Comparison of ENCODE assay signal across 8 cellular contexts in the genomic region with DNA sequence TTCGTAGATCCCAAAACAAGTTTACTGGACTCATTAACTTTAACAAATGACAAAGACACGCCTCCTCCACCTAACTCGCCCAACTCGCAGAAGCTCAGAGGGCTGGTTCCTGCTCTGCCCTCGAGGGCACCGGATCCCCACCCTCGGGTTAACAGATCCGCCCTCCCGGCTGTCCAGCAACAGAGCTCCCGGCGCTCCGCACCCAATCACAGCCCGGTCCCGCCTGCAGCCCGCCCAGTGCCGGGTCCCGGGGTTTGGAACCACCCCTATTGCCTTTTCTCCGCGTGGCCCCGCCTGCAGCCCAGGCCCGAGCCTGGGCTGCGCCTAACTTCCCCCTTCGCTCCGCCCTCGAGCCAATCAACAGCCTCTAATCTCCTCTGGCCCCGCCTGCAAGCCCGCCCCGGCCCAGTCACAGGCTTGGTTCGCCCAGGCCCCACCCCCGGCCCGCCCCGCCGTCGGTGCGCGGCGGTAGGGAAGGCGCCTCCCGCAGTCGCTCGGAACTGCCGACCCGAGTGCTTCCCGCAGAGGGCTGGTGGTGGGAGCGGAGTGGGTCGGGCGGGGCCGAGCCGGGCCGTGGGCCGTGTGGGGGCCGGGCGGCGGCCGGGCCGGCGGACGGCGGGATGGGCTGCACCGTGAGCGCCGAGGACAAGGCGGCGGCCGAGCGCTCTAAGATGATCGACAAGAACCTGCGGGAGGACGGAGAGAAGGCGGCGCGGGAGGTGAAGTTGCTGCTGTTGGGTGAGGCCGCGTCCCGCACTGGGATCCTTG. TPM values are rescaled to one million over a fixed set of nuclear protein-coding genes. Genes with fewer than 3 reads are reported as not detected.
DNase-seq lines count a peak whose midpoint lies in the region; ATAC-seq, FAIRE-seq and TF ChIP-seq lines count a peak whose summit lies in the region.

A gene (plus strand): TSS at position 489 of the 768 bp plus-strand sequence. CDS start 132 bp downstream, at position 621.

- H3K9me3 ChIP-seq in pancreas, result no peaks in the 10 kb centered on the region
- H3K9me3 ChIP-seq in tibial artery, result no peaks in the 10 kb centered on the region

- no peaks in the 10 kb centered on the region for H3K36me3 ChIP-seq in pancreas
- peaks cover 0 to 13% (median 0%) of the 10 kb centered on the region in 3 donors for H3K36me3 ChIP-seq in tibial artery

- H3K4me3 Mint-ChIP-seq in activated naive CD8-positive, alpha-beta T cell treated with anti-CD3 and anti-CD28 coated beads, Interleukin-2, amount 50 U/mL, for 24 hours, result peak within 1 kb of the TSS; percentile 98

- WGBS in pancreas, 2 donors, result 1% methylated on average over 51 to 75 of the region's 75 CpGs

- H3K9me3 Mint-ChIP-seq in activated naive CD8-positive, alpha-beta T cell treated with anti-CD3 and anti-CD28 coated beads, Interleukin-2, amount 50 U/mL, for 24 hours, result no peaks in the 10 kb centered on the region

- ATAC-seq in HG02763 (IDR thresholded peaks at IDR 0.05; ENCODE audit: unreplicated experiment), result peak; percentile 93
- ATAC-seq in activated naive CD8-positive, alpha-beta T cell treated with anti-CD3 and anti-CD28 coated beads, Interleukin-2, amount 50 U/mL, for 24 hours, result peak; percentile 95
- ATAC-seq in Right ventricle myocardium inferior, result peak; percentile 95
- ATAC-seq in pancreas, result peak; percentile 87 to 94 (median 90)

- H3K27ac Mint-ChIP-seq in activated naive CD8-positive, alpha-beta T cell treated with anti-CD3 and anti-CD28 coated beads, Interleukin-2, amount 50 U/mL, for 24 hours, result peak within 1 kb of the TSS; percentile 93

- H3K27me3 ChIP-seq in pancreas (no peaks in the 10 kb centered on the region), tibial artery (no peaks in the 10 kb centered on the region)

- TF ChIP-seq CTCF in GM12865 (IDR thresholded peaks at IDR 0.05; ENCODE audit: insufficient read depth, low read depth, low read length, missing control alignments), result no peak
- no peak for TF ChIP-seq CTCF in pancreas (IDR thresholded peaks at IDR 0.05)
- TF ChIP-seq CTCF in tibial artery (IDR thresholded peaks at IDR 0.05), result no peak

- peaks cover 3% of the 10 kb centered on the region for H3K36me3 Mint-ChIP-seq in activated naive CD8-positive, alpha-beta T cell treated with anti-CD3 and anti-CD28 coated beads, Interleukin-2, amount 50 U/mL, for 24 hours (ENCODE audit: low read depth)

- H3K4me1 ChIP-seq in pancreas (peaks cover 3 to 12% (median 11%) of the 10 kb centered on the region in 3 donors), tibial artery (peaks cover 0 to 51% (median 30%) of the 10 kb centered on the region in 4 donors)

- no peaks in the 10 kb centered on the region for H3K27me3 Mint-ChIP-seq in activated naive CD8-positive, alpha-beta T cell treated with anti-CD3 and anti-CD28 coated beads, Interleukin-2, amount 50 U/mL, for 24 hours

- peak; percentile 98 for FAIRE-seq in pancreas (lab: Jason Lieb, UNC)

- H3K4me3 ChIP-seq in GM12865 (ENCODE audit: low read depth, low read length) (peak within 1 kb of the TSS; percentile 81), pancreas (peak within 1 kb of the TSS; percentile 51 to 78 (median 74)), tibial artery (peak within 1 kb of the TSS; percentile 82 to 87)

- DNase-seq in GM12865 (ENCODE audit: low read depth), result peak; percentile 99
- DNase-seq in NCI-H1417 treated with DMSO at 0.1 percent for 48 hours (lab: John Stamatoyannopoulos, UW), result peak; percentile 78
- DNase-seq in SW480 (ENCODE audit: low spot score), result peak; percentile 97
- DNase-seq in activated naive CD8-positive, alpha-beta T cell treated with anti-CD3 and anti-CD28 coated beads, Interleukin-2, amount 50 U/mL, for 24 hours, result peak; percentile 99
- peak; percentile 99 for DNase-seq in Right ventricle myocardium inferior (ENCODE audit: missing footprints)
- peak; percentile 95 to 99 (median 99) for DNase-seq in pancreas
- peak; percentile 99 to 100 for DNase-seq in tibial artery

- H3K27ac ChIP-seq in pancreas (peak within 1 kb of the TSS; percentile 44 to 87 (median 79)), tibial artery (peak within 1 kb of the TSS; percentile 90 to 92)

- peaks cover 39% of the 10 kb centered on the region for H3K4me1 Mint-ChIP-seq in activated naive CD8-positive, alpha-beta T cell treated with anti-CD3 and anti-CD28 coated beads, Interleukin-2, amount 50 U/mL, for 24 hours

- intact Hi-C loops in Right ventricle myocardium inferior (cut with DNase I), result no loop called here
- intact Hi-C loops in pancreas (cut with DNase I), result no loop called here
- intact Hi-C loops in tibial artery (cut with DNase I; ENCODE audit: low total_unique reads), result no loop called here

RNA-seq across cellular contexts. Expression of the gene that starts here (rescaled TPM):
- total RNA-seq in Right ventricle myocardium inferior (153 TPM), pancreas (100 to 1,000 TPM in 1 of 6 donors, 10 to 100 TPM in 5; 26.9 to 104 (median 42.9) TPM)
- 10 to 100 TPM; 54.1 to 97.6 TPM for polyA plus RNA-seq in pancreas

Comparison
In these comparisons a context has a peak if more than half of its experiments do, and no peak if none do; other contexts are left out.
1. Peak in every context shown above with its lines: DNase-seq, ATAC-seq, H3K4me3 ChIP-seq and H3K27ac ChIP-seq.